In the genomic region with DNA sequence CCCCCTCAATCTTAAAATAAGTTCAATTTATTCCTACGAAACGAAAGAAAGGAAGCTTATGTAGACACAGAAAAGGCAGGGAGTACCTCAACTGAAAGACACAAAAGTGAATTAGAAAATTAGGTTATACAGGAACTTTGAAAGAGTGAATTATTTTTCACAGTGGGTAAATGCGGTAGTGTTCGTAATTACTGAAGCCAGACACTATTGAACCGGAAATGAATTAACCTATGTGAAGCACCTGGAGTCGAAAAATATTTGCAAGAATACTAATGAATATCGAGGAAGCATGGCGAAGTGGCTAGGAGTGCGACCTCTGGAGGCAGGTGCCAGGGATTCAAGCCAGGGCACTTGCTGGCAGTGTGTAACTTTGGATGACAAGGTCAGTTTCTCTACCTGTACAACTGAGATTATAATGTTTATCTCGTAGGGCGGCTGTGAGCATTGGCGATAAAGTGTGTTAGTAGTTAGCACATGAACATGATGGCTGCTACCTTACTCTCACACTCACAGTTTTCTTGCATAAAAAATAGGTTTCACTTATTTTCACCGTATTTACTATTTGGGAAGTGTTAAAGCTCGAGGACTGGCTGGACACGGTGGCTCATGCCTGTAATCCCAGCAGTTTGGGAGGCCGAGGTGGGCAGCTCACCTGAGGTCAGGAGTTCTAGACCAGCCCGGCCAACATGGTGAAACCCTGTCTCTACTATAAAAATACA, we compare ENCODE assay signal across 1 cellular context.
TF ChIP-seq lines count a peak whose summit lies in the region.

No MANE protein-coding gene starts in this region.

TF ChIP-seq in H1, 55 proteins besides CTCF, POLR2A, EP300 and RAD21:
- TF ChIP-seq HDAC6 (IDR thresholded peaks at IDR 0.05; ENCODE audit: low read depth, low read length) (no peak), RXRA (IDR thresholded peaks at IDR 0.05; ENCODE audit: insufficient read depth, low read depth, low read length) (no peak), CBX5 (IDR thresholded peaks at IDR 0.05; ENCODE audit: low read depth, low read length) (no peak), MAFK (IDR thresholded peaks at IDR 0.05; ENCODE audit: low read depth, low read length) (no peak), BACH1 (IDR thresholded peaks at IDR 0.05; ENCODE audit: low read length) (no peak), SIN3A (conservative IDR thresholded peaks at IDR 0.05 in 1 of 2, IDR thresholded peaks at IDR 0.05 in 1 of 2; ENCODE audit: low read depth in 1 of 2, low read length in 2 of 2) (no peak), POLR2AphosphoS5 (IDR thresholded peaks at IDR 0.05; ENCODE audit: low read depth, low read length) (no peak), KDM5A (IDR thresholded peaks at IDR 0.05; ENCODE audit: low read length) (no peak), TCF12 (IDR thresholded peaks at IDR 0.05; ENCODE audit: low read depth, low read length) (no peak), ASH2L (IDR thresholded peaks at IDR 0.05; ENCODE audit: low read length) (no peak), GABPA (IDR thresholded peaks at IDR 0.05; ENCODE audit: borderline replicate concordance, insufficient read depth, low read length) (no peak), KDM1A (IDR thresholded peaks at IDR 0.05; ENCODE audit: borderline replicate concordance, low read length) (no peak), CHD2 (IDR thresholded peaks at IDR 0.05; ENCODE audit: low read length) (no peak), JUND (IDR thresholded peaks at IDR 0.05; ENCODE audit: low read length) (no peak), YY1 (IDR thresholded peaks at IDR 0.05; ENCODE audit: low read depth, low read length) (0 out of 2 replicates have a peak, but pooled peaks have one; percentile 27), PHF8 (conservative IDR thresholded peaks at IDR 0.05; ENCODE audit: low read depth, low read length) (no peak), SUZ12 (IDR thresholded peaks at IDR 0.05; ENCODE audit: low read length) (no peak), BRCA1 (IDR thresholded peaks at IDR 0.05; ENCODE audit: low read depth, low read length) (no peak), TEAD4 (IDR thresholded peaks at IDR 0.05; ENCODE audit: low read depth, low read length) (no peak), CTBP2 (IDR thresholded peaks at IDR 0.05; ENCODE audit: borderline replicate concordance, insufficient read depth, insufficient read length, low read length) (no peak), EGR1 (IDR thresholded peaks at IDR 0.05; ENCODE audit: borderline replicate concordance, low read depth, low read length) (no peak), JUN (IDR thresholded peaks at IDR 0.05; ENCODE audit: low read depth, low read length) (no peak)
- TF ChIP-seq, protein P1, sequence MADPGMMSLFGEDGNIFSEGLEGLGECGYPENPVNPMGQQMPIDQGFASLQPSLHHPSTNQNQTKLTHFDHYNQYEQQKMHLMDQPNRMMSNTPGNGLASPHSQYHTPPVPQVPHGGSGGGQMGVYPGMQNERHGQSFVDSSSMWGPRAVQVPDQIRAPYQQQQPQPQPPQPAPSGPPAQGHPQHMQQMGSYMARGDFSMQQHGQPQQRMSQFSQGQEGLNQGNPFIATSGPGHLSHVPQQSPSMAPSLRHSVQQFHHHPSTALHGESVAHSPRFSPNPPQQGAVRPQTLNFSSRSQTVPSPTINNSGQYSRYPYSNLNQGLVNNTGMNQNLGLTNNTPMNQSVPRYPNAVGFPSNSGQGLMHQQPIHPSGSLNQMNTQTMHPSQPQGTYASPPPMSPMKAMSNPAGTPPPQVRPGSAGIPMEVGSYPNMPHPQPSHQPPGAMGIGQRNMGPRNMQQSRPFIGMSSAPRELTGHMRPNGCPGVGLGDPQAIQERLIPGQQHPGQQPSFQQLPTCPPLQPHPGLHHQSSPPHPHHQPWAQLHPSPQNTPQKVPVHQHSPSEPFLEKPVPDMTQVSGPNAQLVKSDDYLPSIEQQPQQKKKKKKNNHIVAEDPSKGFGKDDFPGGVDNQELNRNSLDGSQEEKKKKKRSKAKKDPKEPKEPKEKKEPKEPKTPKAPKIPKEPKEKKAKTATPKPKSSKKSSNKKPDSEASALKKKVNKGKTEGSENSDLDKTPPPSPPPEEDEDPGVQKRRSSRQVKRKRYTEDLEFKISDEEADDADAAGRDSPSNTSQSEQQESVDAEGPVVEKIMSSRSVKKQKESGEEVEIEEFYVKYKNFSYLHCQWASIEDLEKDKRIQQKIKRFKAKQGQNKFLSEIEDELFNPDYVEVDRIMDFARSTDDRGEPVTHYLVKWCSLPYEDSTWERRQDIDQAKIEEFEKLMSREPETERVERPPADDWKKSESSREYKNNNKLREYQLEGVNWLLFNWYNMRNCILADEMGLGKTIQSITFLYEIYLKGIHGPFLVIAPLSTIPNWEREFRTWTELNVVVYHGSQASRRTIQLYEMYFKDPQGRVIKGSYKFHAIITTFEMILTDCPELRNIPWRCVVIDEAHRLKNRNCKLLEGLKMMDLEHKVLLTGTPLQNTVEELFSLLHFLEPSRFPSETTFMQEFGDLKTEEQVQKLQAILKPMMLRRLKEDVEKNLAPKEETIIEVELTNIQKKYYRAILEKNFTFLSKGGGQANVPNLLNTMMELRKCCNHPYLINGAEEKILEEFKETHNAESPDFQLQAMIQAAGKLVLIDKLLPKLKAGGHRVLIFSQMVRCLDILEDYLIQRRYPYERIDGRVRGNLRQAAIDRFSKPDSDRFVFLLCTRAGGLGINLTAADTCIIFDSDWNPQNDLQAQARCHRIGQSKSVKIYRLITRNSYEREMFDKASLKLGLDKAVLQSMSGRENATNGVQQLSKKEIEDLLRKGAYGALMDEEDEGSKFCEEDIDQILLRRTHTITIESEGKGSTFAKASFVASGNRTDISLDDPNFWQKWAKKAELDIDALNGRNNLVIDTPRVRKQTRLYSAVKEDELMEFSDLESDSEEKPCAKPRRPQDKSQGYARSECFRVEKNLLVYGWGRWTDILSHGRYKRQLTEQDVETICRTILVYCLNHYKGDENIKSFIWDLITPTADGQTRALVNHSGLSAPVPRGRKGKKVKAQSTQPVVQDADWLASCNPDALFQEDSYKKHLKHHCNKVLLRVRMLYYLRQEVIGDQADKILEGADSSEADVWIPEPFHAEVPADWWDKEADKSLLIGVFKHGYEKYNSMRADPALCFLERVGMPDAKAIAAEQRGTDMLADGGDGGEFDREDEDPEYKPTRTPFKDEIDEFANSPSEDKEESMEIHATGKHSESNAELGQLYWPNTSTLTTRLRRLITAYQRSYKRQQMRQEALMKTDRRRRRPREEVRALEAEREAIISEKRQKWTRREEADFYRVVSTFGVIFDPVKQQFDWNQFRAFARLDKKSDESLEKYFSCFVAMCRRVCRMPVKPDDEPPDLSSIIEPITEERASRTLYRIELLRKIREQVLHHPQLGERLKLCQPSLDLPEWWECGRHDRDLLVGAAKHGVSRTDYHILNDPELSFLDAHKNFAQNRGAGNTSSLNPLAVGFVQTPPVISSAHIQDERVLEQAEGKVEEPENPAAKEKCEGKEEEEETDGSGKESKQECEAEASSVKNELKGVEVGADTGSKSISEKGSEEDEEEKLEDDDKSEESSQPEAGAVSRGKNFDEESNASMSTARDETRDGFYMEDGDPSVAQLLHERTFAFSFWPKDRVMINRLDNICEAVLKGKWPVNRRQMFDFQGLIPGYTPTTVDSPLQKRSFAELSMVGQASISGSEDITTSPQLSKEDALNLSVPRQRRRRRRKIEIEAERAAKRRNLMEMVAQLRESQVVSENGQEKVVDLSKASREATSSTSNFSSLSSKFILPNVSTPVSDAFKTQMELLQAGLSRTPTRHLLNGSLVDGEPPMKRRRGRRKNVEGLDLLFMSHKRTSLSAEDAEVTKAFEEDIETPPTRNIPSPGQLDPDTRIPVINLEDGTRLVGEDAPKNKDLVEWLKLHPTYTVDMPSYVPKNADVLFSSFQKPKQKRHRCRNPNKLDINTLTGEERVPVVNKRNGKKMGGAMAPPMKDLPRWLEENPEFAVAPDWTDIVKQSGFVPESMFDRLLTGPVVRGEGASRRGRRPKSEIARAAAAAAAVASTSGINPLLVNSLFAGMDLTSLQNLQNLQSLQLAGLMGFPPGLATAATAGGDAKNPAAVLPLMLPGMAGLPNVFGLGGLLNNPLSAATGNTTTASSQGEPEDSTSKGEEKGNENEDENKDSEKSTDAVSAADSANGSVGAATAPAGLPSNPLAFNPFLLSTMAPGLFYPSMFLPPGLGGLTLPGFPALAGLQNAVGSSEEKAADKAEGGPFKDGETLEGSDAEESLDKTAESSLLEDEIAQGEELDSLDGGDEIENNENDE (IDR thresholded peaks at IDR 0.05; ENCODE audit: insufficient replicate concordance, low read length), result peak; percentile 80
- TF ChIP-seq, protein P2, sequence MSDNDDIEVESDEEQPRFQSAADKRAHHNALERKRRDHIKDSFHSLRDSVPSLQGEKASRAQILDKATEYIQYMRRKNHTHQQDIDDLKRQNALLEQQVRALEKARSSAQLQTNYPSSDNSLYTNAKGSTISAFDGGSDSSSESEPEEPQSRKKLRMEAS (IDR thresholded peaks at IDR 0.05), result peak; percentile 75
TF ChIP-seq in H1: peak in this region for 3.
